In genomic region chr7:75716992-75717626, GRCh38 we compare ENCODE assay signal across 13 cellular contexts. TPM values are rescaled to one million over a fixed set of nuclear protein-coding genes. Genes with fewer than 3 reads are reported as not detected.
DNase-seq lines count a peak whose midpoint lies in the region; ATAC-seq, FAIRE-seq and TF ChIP-seq lines count a peak whose summit lies in the region.
"Had no signal": no experiment of that assay in that cellular context is flagged by ENCODE, and none has a peak within 500 bp of the region (broad histone marks: within the 10 kb centered on the region; RNA-seq: fewer than 3 reads in every experiment).

No MANE protein-coding gene starts in this region.

- H3K4me1 Mint-ChIP-seq in astrocyte (ENCODE audit: low read depth, unreplicated experiment) = peaks cover 16% of the 10 kb centered on the region
- peaks cover 8% of the 10 kb centered on the region for H3K4me1 Mint-ChIP-seq in activated naive CD8-positive, alpha-beta T cell treated with anti-CD3 and anti-CD28 coated beads, Interleukin-2, amount 50 U/mL, for 24 hours

- H2AFZ ChIP-seq in HepG2 (ENCODE audit: low read length) (no peak overlapping the region), astrocyte (ENCODE audit: low read depth, low read length) (no peak overlapping the region)

- intact Hi-C loops in HepG2 (cut with micrococcal nuclease; ENCODE audit: unreplicated experiment) (no loop called here), right lobe of liver (cut with DNase I) (no loop called here)

- H3K27me3 ChIP-seq in HepG2 (ENCODE audit: control insufficient read depth in 1 of 2, insufficient read depth in 2 of 2, low read length in 2 of 2) (no peaks in the 10 kb centered on the region), right lobe of liver (no peaks in the 10 kb centered on the region), astrocyte (ENCODE audit: insufficient read depth, low read length) (no peaks in the 10 kb centered on the region), foreskin keratinocyte (no peaks in the 10 kb centered on the region)

- no peak overlapping the region for H3K27ac Mint-ChIP-seq in astrocyte (ENCODE audit: unreplicated experiment)
- no peak overlapping the region for H3K27ac Mint-ChIP-seq in activated naive CD8-positive, alpha-beta T cell treated with anti-CD3 and anti-CD28 coated beads, Interleukin-2, amount 50 U/mL, for 24 hours
- H3K27ac Mint-ChIP-seq: type B pancreatic cell had no signal

- H3K4me3 Mint-ChIP-seq in astrocyte (ENCODE audit: unreplicated experiment) = no peak overlapping the region
- no peak overlapping the region for H3K4me3 Mint-ChIP-seq in activated naive CD8-positive, alpha-beta T cell treated with anti-CD3 and anti-CD28 coated beads, Interleukin-2, amount 50 U/mL, for 24 hours
- H3K4me3 Mint-ChIP-seq: type B pancreatic cell had no signal

- TF ChIP-seq POLR2A in HepG2 (IDR thresholded peaks at IDR 0.05; ENCODE audit: insufficient read depth in 1 of 2, low read depth in 2 of 2, low read length in 2 of 2) = no peak
- TF ChIP-seq POLR2A in right lobe of liver (IDR thresholded peaks at IDR 0.05) = no peak

- H3K9me3 ChIP-seq in HepG2 (ENCODE audit: low read length) (no peaks in the 10 kb centered on the region), right lobe of liver (no peaks in the 10 kb centered on the region), astrocyte (ENCODE audit: insufficient read depth, low read depth, low read length) (no peaks in the 10 kb centered on the region)

- no peak for TF ChIP-seq CTCF in HepG2 (CRISPR knock-in tag; IDR thresholded peaks at IDR 0.05)
- TF ChIP-seq CTCF in right lobe of liver (IDR thresholded peaks at IDR 0.05) = no peak
- no peak for TF ChIP-seq CTCF in astrocyte (IDR thresholded peaks at IDR 0.05; ENCODE audit: insufficient read depth, low read depth, low read length)
- no peak for TF ChIP-seq CTCF in foreskin keratinocyte (conservative IDR thresholded peaks at IDR 0.05)

- BruUV-seq in HepG2 (replicated peaks; lab: Mats Ljungman, UMichigan) = no TSS peak

- H3K79me2 ChIP-seq in HepG2 (ENCODE audit: insufficient read depth, low read length) = no peaks in the 10 kb centered on the region
- H3K79me2 ChIP-seq in astrocyte (ENCODE audit: insufficient read depth, low read length) = no peaks in the 10 kb centered on the region

- H3K4me3 ChIP-seq in HepG2 (replicated peaks in 1 of 3; ENCODE audit: insufficient read depth in 1 of 3, low read depth in 2 of 3, low read length in 3 of 3) (no peak overlapping the region), right lobe of liver (no peak overlapping the region), astrocyte (ENCODE audit: insufficient read depth, low read depth, low read length) (no peak overlapping the region)

- H3K27me3 Mint-ChIP-seq in astrocyte (ENCODE audit: low read depth, unreplicated experiment) = peaks cover 3% of the 10 kb centered on the region
- no peaks in the 10 kb centered on the region for H3K27me3 Mint-ChIP-seq in activated naive CD8-positive, alpha-beta T cell treated with anti-CD3 and anti-CD28 coated beads, Interleukin-2, amount 50 U/mL, for 24 hours
- H3K27me3 Mint-ChIP-seq: type B pancreatic cell had no signal

- H3K36me3 Mint-ChIP-seq in astrocyte (ENCODE audit: low read depth, unreplicated experiment) = peaks cover 2% of the 10 kb centered on the region
- no peaks in the 10 kb centered on the region for H3K36me3 Mint-ChIP-seq in activated naive CD8-positive, alpha-beta T cell treated with anti-CD3 and anti-CD28 coated beads, Interleukin-2, amount 50 U/mL, for 24 hours (ENCODE audit: low read depth)

- H3K4me2 ChIP-seq in HepG2 (ENCODE audit: low read depth, low read length) (no peak overlapping the region), astrocyte (ENCODE audit: low read length) (peak overlapping the region; percentile 39)

- no peak overlapping the region for H3K9ac ChIP-seq in HepG2 (ENCODE audit: insufficient read depth, low read depth, low read length)
- no peak overlapping the region for H3K9ac ChIP-seq in astrocyte (ENCODE audit: low read length)

- FAIRE-seq in HepG2 (lab: Jason Lieb, UNC) (no peak), astrocyte (lab: Jason Lieb, UNC) (no peak)

- no peak overlapping the region for H3K27ac ChIP-seq in HepG2 (ENCODE audit: extremely low read length, insufficient read depth, low read length)
- no peak overlapping the region for H3K27ac ChIP-seq in right lobe of liver
- peak overlapping the region; percentile 45 for H3K27ac ChIP-seq in astrocyte (ENCODE audit: low read depth, low read length)
- peak overlapping the region; percentile 71 for H3K27ac ChIP-seq in foreskin keratinocyte

- no peak for TF ChIP-seq RAD21 in HepG2 (CRISPR knock-in tag; IDR thresholded peaks at IDR 0.05)

- H4K20me1 ChIP-seq in HepG2 (ENCODE audit: insufficient read depth, low read length) = no peaks in the 10 kb centered on the region; the same call in 1 of the 2 replicates
- no peaks in the 10 kb centered on the region for H4K20me1 ChIP-seq in astrocyte (ENCODE audit: insufficient read depth, low read length)

- no peak for ATAC-seq in HepG2
- ATAC-seq in right lobe of liver = no peak
- ATAC-seq in foreskin keratinocyte = no peak
- ATAC-seq in activated naive CD8-positive, alpha-beta T cell treated with anti-CD3 and anti-CD28 coated beads, Interleukin-2, amount 50 U/mL, for 24 hours = no peak
- ATAC-seq in GM21786 (IDR thresholded peaks at IDR 0.05; ENCODE audit: unreplicated experiment) = no peak
- ATAC-seq: left lobe of liver had no signal

- POLR2A ChIA-PET in HepG2 (lab: Yijun Ruan, JAX) = no interaction called here

- H3K9me3 Mint-ChIP-seq in astrocyte (ENCODE audit: unreplicated experiment) = peaks cover 6% of the 10 kb centered on the region
- H3K9me3 Mint-ChIP-seq in activated naive CD8-positive, alpha-beta T cell treated with anti-CD3 and anti-CD28 coated beads, Interleukin-2, amount 50 U/mL, for 24 hours = no peaks in the 10 kb centered on the region
- H3K9me3 Mint-ChIP-seq: type B pancreatic cell had no signal

- TF ChIP-seq EP300 in HepG2 (IDR thresholded peaks at IDR 0.05; ENCODE audit: low read depth in 2 of 2, low read length in 2 of 2) = no peak
- no peak for TF ChIP-seq EP300 in HepG2 (CRISPR knock-in tag; IDR thresholded peaks at IDR 0.05; ENCODE audit: borderline replicate concordance)

- WGBS in HepG2 (ENCODE audit: low lambda C conversion rate) = 58% methylated on average over 9 of the region's 9 CpGs
- WGBS in right lobe of liver (ENCODE audit: insufficient coverage, low coverage, low lambda C conversion rate, missing lambda C conversion rate) = 86% methylated on average over 9 of the region's 9 CpGs

- H3K36me3 ChIP-seq in HepG2 (replicated peaks in 1 of 2; ENCODE audit: control insufficient read depth in 1 of 2, insufficient read depth in 2 of 2, low read length in 2 of 2) = no peaks in the 10 kb centered on the region
- H3K36me3 ChIP-seq in right lobe of liver = no peaks in the 10 kb centered on the region
- no peaks in the 10 kb centered on the region for H3K36me3 ChIP-seq in astrocyte (ENCODE audit: insufficient read depth, low read length)

- in situ Hi-C loops in HepG2 (cut with HindIII; ENCODE audit: extremely low pct_ligation_motif_present, low pct_unique_long_range_greater_than_20kb) = no loop called here

- CTCF ChIA-PET in HepG2 (lab: Yijun Ruan, JAX; ENCODE audit: low intra/inter-chr PET ratio, low total read pairs) = no interaction called here

- DNase-seq in HepG2 (ENCODE audit: low spot score) = peak; percentile 59
- DNase-seq in right lobe of liver = no peak
- peak; percentile 89 for DNase-seq in astrocyte (ENCODE audit: low read depth)
- peak; percentile 38 to 77 for DNase-seq in foreskin keratinocyte
- DNase-seq in activated naive CD8-positive, alpha-beta T cell treated with anti-CD3 and anti-CD28 coated beads, Interleukin-2, amount 50 U/mL, for 24 hours = no peak
- DNase-seq in Kasumi-1 (lab: John Stamatoyannopoulos, UW) = no peak
- DNase-seq in NCI-H2081 treated with DMSO at 0.1 percent for 48 hours (lab: John Stamatoyannopoulos, UW) = no peak
- DNase-seq: activated gamma-delta T cell had no signal

- H3K4me1 ChIP-seq in HepG2 (ENCODE audit: insufficient read depth, low read length) = peaks cover 32% of the 10 kb centered on the region
- H3K4me1 ChIP-seq in right lobe of liver = no peaks in the 10 kb centered on the region
- peaks cover 14% of the 10 kb centered on the region for H3K4me1 ChIP-seq in astrocyte (ENCODE audit: insufficient read depth, low read length)
- peaks cover 4% of the 10 kb centered on the region for H3K4me1 ChIP-seq in foreskin keratinocyte

RNA-seq across cellular contexts. Expression of gene HIP1, which starts 21.6 kb away (rescaled TPM):
- total RNA-seq in HepG2 (2016; rRNA removed; fragmentation: Illumina TruSeq; extraction: Trizol) (4.5 and 8.6 TPM in 2 replicates), right lobe of liver (10 to 100 TPM; 17.6 to 23.0 (median 18.8) TPM), astrocyte (14.0 and 15.4 TPM in 2 replicates), foreskin keratinocyte (15.8 and 16.0 TPM in 2 replicates)
- 1.3 TPM in 2 replicates for total RNA-seq in HepG2 (2016; cell fraction: cytosol; rRNA removed; fragmentation: Illumina TruSeq; extraction: Trizol; ENCODE audit: low read depth)
- total RNA-seq in HepG2 (2016; cell fraction: insoluble cytoplasmic fraction; rRNA removed; fragmentation: Illumina TruSeq; extraction: Trizol) = 4.2 and 4.3 TPM in 2 replicates
- 1.5 and 2.5 TPM in 2 replicates for total RNA-seq in HepG2 (2016; cell fraction: membrane; rRNA removed; fragmentation: Illumina TruSeq; extraction: Trizol)
- total RNA-seq in HepG2 (2016; cell fraction: nucleus; rRNA removed; fragmentation: Illumina TruSeq; extraction: Trizol) = 4.3 and 7.1 TPM in 2 replicates
- polyA plus RNA-seq in HepG2 (2011; rRNA removed) (6.2 TPM in 2 replicates), foreskin keratinocyte (4.4 and 5.1 TPM in 2 replicates)
- polyA plus RNA-seq in HepG2 (2011; cell fraction: cytosol; rRNA removed) = 4.0 and 5.3 TPM in 2 replicates
- 5.9 and 7.6 TPM in 2 replicates for polyA plus RNA-seq in HepG2 (2011; cell fraction: nucleus; rRNA removed)
- polyA plus RNA-seq in HepG2 (2012) = 3.9 and 4.2 TPM in 2 replicates
- polyA plus RNA-seq in HepG2 (2016; cell fraction: cytosol; fragmentation: Illumina TruSeq; extraction: Trizol; ENCODE audit: low read depth) = 1.1 and 1.5 TPM in 2 replicates
- polyA plus RNA-seq in HepG2 (2016; cell fraction: insoluble cytoplasmic fraction; fragmentation: Illumina TruSeq; extraction: Trizol; ENCODE audit: low read depth) = 3.4 and 4.0 TPM in 2 replicates
- polyA plus RNA-seq in HepG2 (2016; cell fraction: membrane; fragmentation: Illumina TruSeq; extraction: Trizol; ENCODE audit: low read depth) = 1.0 and 1.9 TPM in 2 replicates
- polyA plus RNA-seq in HepG2 (2016; cell fraction: nucleus; fragmentation: Illumina TruSeq; extraction: Trizol; ENCODE audit: insufficient read depth, low read depth) = 5.3 and 6.5 TPM in 2 replicates
- polyA minus RNA-seq in HepG2 (2011; rRNA and poly(A)+ RNA removed; ENCODE audit: low replicate concordance) = 20.5 and 48.7 TPM in 2 replicates
- 5.5 and 6.4 TPM in 2 replicates for polyA minus RNA-seq in HepG2 (2011; cell fraction: cytosol; rRNA and poly(A)+ RNA removed)
- 11.1 and 11.6 TPM in 2 replicates for polyA minus RNA-seq in HepG2 (2011; cell fraction: nucleus; rRNA and poly(A)+ RNA removed)

RNA-seq across cellular contexts. Expression of gene CCL26, which starts 54.9 kb away (rescaled TPM):
- total RNA-seq in HepG2 (2016; rRNA removed; fragmentation: Illumina TruSeq; extraction: Trizol) = not detected in 2 replicates
- total RNA-seq in HepG2 (2016; cell fraction: cytosol; rRNA removed; fragmentation: Illumina TruSeq; extraction: Trizol; ENCODE audit: low read depth) = not detected in 2 replicates
- total RNA-seq in HepG2 (2016; cell fraction: insoluble cytoplasmic fraction; rRNA removed; fragmentation: Illumina TruSeq; extraction: Trizol) = 0.26 TPM in 1 of 2 replicates, not detected in the other
- total RNA-seq in HepG2 (2016; cell fraction: membrane; rRNA removed; fragmentation: Illumina TruSeq; extraction: Trizol) = not detected in 2 replicates
- total RNA-seq in HepG2 (2016; cell fraction: nucleus; rRNA removed; fragmentation: Illumina TruSeq; extraction: Trizol) = not detected in 2 replicates
- 0.16 TPM in 2 replicates for polyA plus RNA-seq in HepG2 (2011; rRNA removed)
- polyA plus RNA-seq in HepG2 (2011; cell fraction: cytosol; rRNA removed) = not detected in 2 replicates
- polyA plus RNA-seq in HepG2 (2011; cell fraction: nucleus; rRNA removed) = not detected in 2 replicates
- polyA plus RNA-seq in HepG2 (2012) = not detected in 2 replicates
- polyA plus RNA-seq in HepG2 (2016; cell fraction: cytosol; fragmentation: Illumina TruSeq; extraction: Trizol; ENCODE audit: low read depth) = not detected in 2 replicates
- not detected in 2 replicates for polyA plus RNA-seq in HepG2 (2016; cell fraction: insoluble cytoplasmic fraction; fragmentation: Illumina TruSeq; extraction: Trizol; ENCODE audit: low read depth)
- not detected in 2 replicates for polyA plus RNA-seq in HepG2 (2016; cell fraction: membrane; fragmentation: Illumina TruSeq; extraction: Trizol; ENCODE audit: low read depth)
- not detected in 2 replicates for polyA plus RNA-seq in HepG2 (2016; cell fraction: nucleus; fragmentation: Illumina TruSeq; extraction: Trizol; ENCODE audit: insufficient read depth, low read depth)
- 2.8 TPM in 1 of 2 replicates, not detected in the other for polyA minus RNA-seq in HepG2 (2011; rRNA and poly(A)+ RNA removed; ENCODE audit: low replicate concordance)
- polyA minus RNA-seq in HepG2 (2011; cell fraction: cytosol; rRNA and poly(A)+ RNA removed) = not detected in 2 replicates
- polyA minus RNA-seq in HepG2 (2011; cell fraction: nucleus; rRNA and poly(A)+ RNA removed) = not detected in 2 replicates
- not detected for total RNA-seq in right lobe of liver
- not detected in 2 replicates for total RNA-seq in astrocyte
- total RNA-seq in foreskin keratinocyte = not detected in 2 replicates
- not detected in 2 replicates for polyA plus RNA-seq in foreskin keratinocyte
- total RNA-seq: left lobe of liver; T-helper 1 cell treated with Interleukin-12 subunit alpha and Interleukin-12 subunit beta and Interleukin-4 antibody, amounts not matched to agents 30 ng/mL and 1 ng/mL, for 36 hours had no signal
- polyA plus RNA-seq: neural cell had no signal

Comparison
In these comparisons a context has a peak if more than half of its experiments do, and no peak if none do; other contexts are left out.
1. DNase-seq: peak in HepG2 (single experiment), astrocyte (single experiment) and foreskin keratinocyte (2 of 2); none in right lobe of liver (0 of 3), activated naive CD8-positive, alpha-beta T cell treated with anti-CD3 and anti-CD28 coated beads, Interleukin-2, amount 50 U/mL, for 24 hours (single experiment), Kasumi-1 (0 of 2) and NCI-H2081 treated with DMSO at 0.1 percent for 48 hours (single experiment).
2. H3K27ac ChIP-seq: peak in astrocyte (single experiment) and foreskin keratinocyte (single experiment); none in HepG2 (single experiment) and right lobe of liver (0 of 3).